ENCODE assay signal across 21 cellular contexts in genomic region chrX:134688839-134689238, GRCh38. TPM values are rescaled to one million over a fixed set of nuclear protein-coding genes. Genes with fewer than 3 reads are reported as not detected.
DNase-seq lines count a peak whose midpoint lies in the region; ATAC-seq, FAIRE-seq and TF ChIP-seq lines count a peak whose summit lies in the region.
"Had no signal": no experiment of that assay in that cellular context is flagged by ENCODE, and none has a peak within 500 bp of the region (broad histone marks: within the 10 kb centered on the region; RNA-seq: fewer than 3 reads in every experiment).

No MANE protein-coding gene starts in this region.

- no peaks in the 10 kb centered on the region for H3K27me3 ChIP-seq in adipocyte (replicated peaks; ENCODE audit: control insufficient read depth, insufficient read depth, low read length)
- H3K27me3 ChIP-seq: SJSA1, upper lobe of left lung had no signal

- WGBS in A549 (ENCODE audit: missing lambda C conversion rate), result 25% methylated on average over 1 of the region's 1 CpG

- peak in 1 of 2 experiments; percentile 32 for DNase-seq in A549 (ENCODE audit: low read depth in 1 of 2, low spot score in 1 of 2)
- peak; percentile 91 for DNase-seq in HT1080 (ENCODE audit: low read depth)
- peak; percentile 45 for DNase-seq in adipocyte (ENCODE audit: low read depth)
- DNase-seq in glomerular visceral epithelial cell (ENCODE audit: extremely low spot score), result peak; percentile 22
- DNase-seq in T-cell, result no peak
- DNase-seq in kidney, result no peak
- DNase-seq: activated CD4-positive, alpha-beta T cell treated with anti-CD3 and anti-CD28 coated beads, Interleukin-2, amount 10 ng/mL, durations not matched to agents 24 days and 14 days; activated naive CD4-positive, alpha-beta T cell treated with anti-CD3 and anti-CD28 coated beads, Interleukin-2, amount 50 U/mL, for 16 hours; effector memory CD4-positive, alpha-beta T cell; foreskin melanocyte; Karpas-422; NCI-H1436 treated with DMSO at 0.1 percent for 48 hours; stimulated activated naive CD4-positive, alpha-beta T cell treated with Interleukin-2 at 50 U/mL for 16 hours; upper lobe of left lung had no signal

- H3K9me3 Mint-ChIP-seq in T-cell, result no peaks in the 10 kb centered on the region
- H3K9me3 Mint-ChIP-seq: natural killer cell treated with Interleukin-12 subunit alpha and Interleukin-12 subunit beta and Interleukin-15 and Interleukin-18, amount 100 ng/mL, for 72 hours had no signal

- intact Hi-C loops in kidney (cut with DNase I), result no loop called here

- no peaks in the 10 kb centered on the region for H3K36me3 Mint-ChIP-seq in T-cell
- H3K36me3 Mint-ChIP-seq: natural killer cell treated with Interleukin-12 subunit alpha and Interleukin-12 subunit beta and Interleukin-15 and Interleukin-18, amount 100 ng/mL, for 72 hours had no signal

- H3K4me3 ChIP-seq in A549 (no peak overlapping the region), adipocyte (ENCODE audit: low read length) (no peak overlapping the region), kidney (ENCODE audit: low read length in 2 of 2) (no peak overlapping the region)
- H3K4me3 ChIP-seq: SJSA1, upper lobe of left lung had no signal

- H3K27ac ChIP-seq in A549 (peak overlapping the region; percentile 64 to 72), kidney (ENCODE audit: low read depth in 2 of 2, low read length in 2 of 2) (no peak overlapping the region)
- H3K27ac ChIP-seq: SJSA1, upper lobe of left lung had no signal

- H3K4me1 Mint-ChIP-seq in T-cell, result no peaks in the 10 kb centered on the region
- H3K4me1 Mint-ChIP-seq: activated CD4-positive, alpha-beta T cell treated with anti-CD3 and anti-CD28 coated beads, Interleukin-2, amount 10 ng/mL, durations not matched to agents 24 days and 14 days had no signal

- H3K4me1 ChIP-seq in A549 (peaks cover 45% of the 10 kb centered on the region), adipocyte (ENCODE audit: control insufficient read depth, insufficient read depth, low read length) (peaks cover 21% of the 10 kb centered on the region), kidney (ENCODE audit: control insufficient read depth in 1 of 2, insufficient read depth in 1 of 2, low read depth in 1 of 2, low read length in 2 of 2) (no peaks in the 10 kb centered on the region)
- H3K4me1 ChIP-seq: upper lobe of left lung had no signal

- TF ChIP-seq EP300 in A549 (IDR thresholded peaks at IDR 0.05), result no peak

- H3K27ac Mint-ChIP-seq in T-cell, result no peak overlapping the region
- H3K27ac Mint-ChIP-seq: activated CD4-positive, alpha-beta T cell treated with anti-CD3 and anti-CD28 coated beads, Interleukin-2, amount 10 ng/mL, durations not matched to agents 24 days and 14 days; natural killer cell treated with Interleukin-12 subunit alpha and Interleukin-12 subunit beta and Interleukin-15 and Interleukin-18, amount 100 ng/mL, for 72 hours had no signal

- TF ChIP-seq RAD21 in A549 (conservative IDR thresholded peaks at IDR 0.05 in 1 of 2, IDR thresholded peaks at IDR 0.05 in 1 of 2), result no peak

- CTCF ChIA-PET in A549 (lab: Yijun Ruan, JAX) (no interaction called here), T-cell (lab: Charles Lee) (no interaction called here)

- H3K4me2 ChIP-seq in A549, result peak overlapping the region; percentile 12

- FAIRE-seq in A549 (lab: Jason Lieb, UNC), result no peak
- FAIRE-seq in kidney (lab: Jason Lieb, UNC), result no peak
- FAIRE-seq: H1 had no signal

- H3K36me3 ChIP-seq in adipocyte (ENCODE audit: control insufficient read depth, insufficient read depth, low read length, severe bottlenecking), result no peaks in the 10 kb centered on the region
- no peaks in the 10 kb centered on the region for H3K36me3 ChIP-seq in kidney (ENCODE audit: control insufficient read depth in 1 of 2, insufficient read depth in 2 of 2, low read length in 2 of 2)
- H3K36me3 ChIP-seq: SJSA1, upper lobe of left lung had no signal

- POLR2A ChIA-PET in A549 (lab: Yijun Ruan, JAX) (no interaction called here), T-cell (lab: Charles Lee) (interaction anchor here in 1 of 2 donors (0.6 kb wide), 1 partner anchor 823 kb away, joined by 3 read pairs; no protein-coding TSS in a partner anchor)

- no peak overlapping the region for H3K4me3 Mint-ChIP-seq in T-cell
- H3K4me3 Mint-ChIP-seq: activated CD4-positive, alpha-beta T cell treated with anti-CD3 and anti-CD28 coated beads, Interleukin-2, amount 10 ng/mL, durations not matched to agents 24 days and 14 days; natural killer cell treated with Interleukin-12 subunit alpha and Interleukin-12 subunit beta and Interleukin-15 and Interleukin-18, amount 100 ng/mL, for 72 hours had no signal

- H3K9me3 ChIP-seq in A549 (no peaks in the 10 kb centered on the region), adipocyte (ENCODE audit: control insufficient read depth, low read length) (no peaks in the 10 kb centered on the region), kidney (ENCODE audit: control insufficient read depth in 1 of 2, low read length in 2 of 2) (no peaks in the 10 kb centered on the region)
- H3K9me3 ChIP-seq: SJSA1, upper lobe of left lung had no signal

- TF ChIP-seq CTCF in A549 (IDR thresholded peaks at IDR 0.05) (no peak), kidney (IDR thresholded peaks at IDR 0.05; ENCODE audit: borderline replicate concordance, extremely low read depth, insufficient read depth) (no peak)

- H3K9ac ChIP-seq in adipocyte (ENCODE audit: low read length) (no peak overlapping the region), kidney (ENCODE audit: low read length in 2 of 2) (no peak overlapping the region)

- peak; percentile 56 to 70; a peak in 3 of 6 replicates for ATAC-seq in A549
- ATAC-seq in T-cell (replicated peaks in 1 of 4), result no peak
- ATAC-seq in HG03378 (IDR thresholded peaks at IDR 0.05; ENCODE audit: unreplicated experiment), result no peak
- no peak for ATAC-seq in HG03442 (IDR thresholded peaks at IDR 0.05; ENCODE audit: unreplicated experiment)
- ATAC-seq: natural killer cell treated with Interleukin-12 subunit alpha and Interleukin-12 subunit beta and Interleukin-15 and Interleukin-18, amount 100 ng/mL, for 72 hours had no signal

- TF ChIP-seq POLR2A in A549 (IDR thresholded peaks at IDR 0.05; ENCODE audit: low read length), result no peak

- peaks cover 4 to 22% of the 10 kb centered on the region in 2 donors for H3K27me3 Mint-ChIP-seq in T-cell

TF ChIP-seq in A549, 52 proteins besides CTCF, POLR2A, EP300 and RAD21 (continues in another document):
- TF ChIP-seq EHMT2 (IDR thresholded peaks at IDR 0.05; ENCODE audit: low read depth) (no peak), BCL3 (IDR thresholded peaks at IDR 0.05) (no peak), HDAC2 (IDR thresholded peaks at IDR 0.05) (no peak), EHF (CRISPR knock-in tag; IDR thresholded peaks at IDR 0.05) (no peak), REST (IDR thresholded peaks at IDR 0.05) (no peak), KDM5A (IDR thresholded peaks at IDR 0.05) (no peak), FOSL2 (IDR thresholded peaks at IDR 0.05) (no peak), FOSL2 (CRISPR knock-in tag; IDR thresholded peaks at IDR 0.05) (peak; percentile 54)

RNA-seq across cellular contexts. Expression of gene PLAC1, which starts 30.6 kb away (rescaled TPM):
- polyA plus RNA-seq in A549 (2011; rRNA removed), result 2.6 and 2.9 TPM in 2 replicates
- 2.1 and 2.4 TPM in 2 replicates for polyA plus RNA-seq in A549 (2012; cell fraction: cytosol; rRNA removed)
- 2.8 and 3.3 TPM in 2 replicates for polyA plus RNA-seq in A549 (2012; cell fraction: nucleus; rRNA removed)
- 0.79 to 1.4 TPM (median 0.87 TPM) in 3 replicates for polyA plus RNA-seq in A549 (2017; fragmentation: RNase III; extraction: RNeasy Plus Mini Kit Qiagen cat#74134 plus additional on column Dnase treatment)
- polyA minus RNA-seq in A549 (2011; rRNA and poly(A)+ RNA removed), result 1.7 and 2.0 TPM in 2 replicates
- total RNA-seq in HT1080 (2014; rRNA removed; shearing (Covaris generic)), result 0.57 and 2.1 TPM in 2 replicates
- 0.97 and 1.5 TPM in 2 replicates for polyA plus RNA-seq in HT1080 (2015; cell fraction: cytosol; rRNA removed)
- polyA plus RNA-seq in HT1080 (2015; cell fraction: nucleus; rRNA removed), result 0.63 and 1.5 TPM in 2 replicates
- total RNA-seq in T-cell, result not detected
- total RNA-seq in kidney, result not detected
- not detected for polyA plus RNA-seq in kidney (ENCODE audit: insufficient read depth, low read depth, low replicate concordance)
- total RNA-seq: activated CD4-positive, alpha-beta T cell treated with anti-CD3 and anti-CD28 coated beads, Interleukin-2, amount 10 ng/mL, durations not matched to agents 24 days and 14 days; cardiac septum; H1; lung microvascular endothelial cell; natural killer cell treated with Interleukin-12 subunit alpha and Interleukin-12 subunit beta and Interleukin-15 and Interleukin-18, amount 100 ng/mL, for 72 hours; SJSA1; upper lobe of left lung had no signal

Comparison
In these comparisons a context has a peak if more than half of its experiments do, and no peak if none do; other contexts are left out.
1. ATAC-seq: peak in A549 (2 of 2); none in T-cell (0 of 4), HG03378 (single experiment) and HG03442 (single experiment).
2. DNase-seq: peak in HT1080 (single experiment), adipocyte (single experiment) and glomerular visceral epithelial cell (single experiment); none in T-cell (0 of 34) and kidney (single experiment).
3. H3K27ac ChIP-seq: peak in A549 (2 of 2); none in kidney (0 of 2).